22 cellular contexts compared by ENCODE assay signal in the genomic region with DNA sequence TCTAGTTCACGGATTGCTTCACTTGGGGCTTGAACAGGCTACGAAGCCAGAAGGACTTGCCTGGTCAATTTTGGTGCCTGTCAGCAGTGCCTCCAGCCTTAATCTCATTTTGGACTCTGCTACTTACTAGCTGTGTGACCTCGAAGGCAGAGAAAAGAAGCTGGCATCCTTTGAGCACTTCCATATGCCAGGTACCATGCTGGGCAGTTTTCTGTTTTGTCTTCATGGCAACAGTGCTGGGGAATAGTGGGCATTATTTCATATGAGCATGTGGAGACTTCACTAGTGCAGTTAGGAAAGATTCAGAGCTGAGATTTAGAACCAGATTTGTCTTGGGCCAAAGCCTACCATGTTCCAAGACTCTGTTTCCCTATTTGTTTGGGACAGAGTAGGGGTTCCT.
"Had no signal": no experiment of that assay in that cellular context is flagged by ENCODE, and none has a peak within 500 bp of the region (broad histone marks: within the 10 kb centered on the region; RNA-seq: fewer than 3 reads in every experiment).

No MANE protein-coding gene starts in this region.

- H3K4me3 ChIP-seq: coronary artery, dorsolateral prefrontal cortex had no signal

- H3K36me3 ChIP-seq: brain microvascular endothelial cell, WERI-Rb-1 had no signal

- H3K27me3 ChIP-seq: brain microvascular endothelial cell, dorsolateral prefrontal cortex had no signal

- H3K27ac ChIP-seq: brain microvascular endothelial cell, coronary artery, WERI-Rb-1 had no signal

- DNase-seq: activated B cell treated with CpG ODN at 0.5 μM for 24 hours; activated CD4-positive, alpha-beta T cell treated with anti-CD3 and anti-CD28 coated beads for 48 hours; activated CD4-positive, alpha-beta T cell treated with anti-CD3 and anti-CD28 coated beads, Interleukin-2, amount 50 U/mL, for 1 hour; activated CD4-positive, alpha-beta T cell treated with anti-CD3 and anti-CD28 coated beads, Interleukin-2, amount 50 U/mL, for 48 hours; activated CD8-positive, alpha-beta memory T cell treated with anti-CD3 and anti-CD28 coated beads for 24 hours; activated CD8-positive, alpha-beta T cell treated with anti-CD3 and anti-CD28 coated beads for 36 hours; activated effector memory CD4-positive, alpha-beta T cell treated with Interleukin-2 at 50 U/mL for 16 hours; activated gamma-delta T cell treated with Interleukin-2 at 50 U/mL for 16 hours; activated naive CD4-positive, alpha-beta T cell treated with anti-CD3 and anti-CD28 coated beads, Interleukin-2, amount 50 U/mL, for 16 hours; activated naive CD4-positive, alpha-beta T cell treated with Interleukin-2 at 50 U/mL for 16 hours; activated T-cell treated with anti-CD3 and anti-CD28 coated beads, Interleukin-2, amount 50 U/mL, for 4 hours; amniotic stem cell; brain microvascular endothelial cell; effector memory CD4-positive, alpha-beta T cell; endodermal cell; foreskin fibroblast; head of caudate nucleus; T-helper 17 cell; T1000; WERI-Rb-1 had no signal
